In genomic region chr17:73953206-73954033, GRCh38 we compare ENCODE assay signal across 22 cellular contexts.
DNase-seq lines count a peak whose midpoint lies in the region; ATAC-seq, FAIRE-seq and TF ChIP-seq lines count a peak whose summit lies in the region.
"Had no signal": no experiment of that assay in that cellular context is flagged by ENCODE, and none has a peak within 500 bp of the region (broad histone marks: within the 10 kb centered on the region; RNA-seq: fewer than 3 reads in every experiment).

No MANE protein-coding gene starts in this region.

- TF ChIP-seq CTCF in K562 (IDR thresholded peaks at IDR 0.05 in 2 of 3, conservative IDR thresholded peaks at IDR 0.05 in 1 of 3; ENCODE audit: insufficient read depth in 2 of 3, low read depth in 1 of 3, low read length in 3 of 3) (no peak), Calu3 (IDR thresholded peaks at IDR 0.05; ENCODE audit: unreplicated experiment) (no peak)

- peaks cover 0 to 11% of the 10 kb centered on the region in 2 experiments; a peak in 1 of 5 replicates for H3K4me1 ChIP-seq in K562 (replicated peaks in 1 of 2; ENCODE audit: control insufficient read depth in 2 of 2, insufficient read depth in 2 of 2, low read length in 2 of 2)

- H4K20me1 ChIP-seq in K562 (replicated peaks; ENCODE audit: control insufficient read depth, insufficient read depth, low read length) = no peaks in the 10 kb centered on the region

- H3K27ac Mint-ChIP-seq in stimulated activated naive CD8-positive, alpha-beta T cell treated with anti-CD3 and anti-CD28 coated beads, Interleukin-15, amount 100 ng/mL, for 72 hours = no peak overlapping the region
- H3K27ac Mint-ChIP-seq in Calu3 (ENCODE audit: unreplicated experiment) = no peak overlapping the region
- H3K27ac Mint-ChIP-seq: activated naive CD8-positive, alpha-beta T cell treated with anti-CD3 and anti-CD28 coated beads, Interleukin-2, amount 50 U/mL, for 24 hours; activated T-helper 17 cell treated with anti-CD3 and anti-CD28 coated beads, Interleukin-2, amount 50 U/mL, for 72 hours; nephron progenitor cell; T-helper 2 cell treated with Interferon-gamma antibody and Interleukin-4, amounts not matched to agents 5 μg/mL and 100 μg/mL, for 36 hours had no signal

- peak; percentile 46 for FAIRE-seq in K562 (lab: Jason Lieb, UNC)
- FAIRE-seq: keratinocyte had no signal

- 21% methylated on average over 12 of the region's 12 CpGs for WGBS in K562 (ENCODE audit: insufficient coverage, low coverage, missing lambda C conversion rate)

- CTCF ChIA-PET in K562 (lab: Yijun Ruan, JAX; ENCODE audit: low intra/inter-chr PET ratio) (no interaction called here), Calu3 (lab: Charles Lee) (no interaction called here)

- H2AFZ ChIP-seq in K562 (ENCODE audit: low read depth, low read length) = no peak overlapping the region
- H2AFZ ChIP-seq: PC-9 had no signal

- BruUV-seq in K562 (replicated peaks; lab: Mats Ljungman, UMichigan) (no TSS peak), Calu3 (replicated peaks; lab: Mats Ljungman, UMichigan) (no TSS peak)

- H3K27me3 Mint-ChIP-seq in stimulated activated naive CD8-positive, alpha-beta T cell treated with anti-CD3 and anti-CD28 coated beads, Interleukin-15, amount 100 ng/mL, for 72 hours = peaks cover 14% of the 10 kb centered on the region
- H3K27me3 Mint-ChIP-seq in Calu3 (ENCODE audit: unreplicated experiment) = no peaks in the 10 kb centered on the region

- H3K4me1 Mint-ChIP-seq in stimulated activated naive CD8-positive, alpha-beta T cell treated with anti-CD3 and anti-CD28 coated beads, Interleukin-15, amount 100 ng/mL, for 72 hours = no peaks in the 10 kb centered on the region
- H3K4me1 Mint-ChIP-seq in Calu3 (ENCODE audit: low read depth, unreplicated experiment) = no peaks in the 10 kb centered on the region
- H3K4me1 Mint-ChIP-seq: activated T-helper 17 cell treated with anti-CD3 and anti-CD28 coated beads, Interleukin-2, amount 50 U/mL, for 72 hours had no signal

- TF ChIP-seq EP300 in K562 (IDR thresholded peaks at IDR 0.05; ENCODE audit: low read length) = no peak

- H3K9me1 ChIP-seq in K562 (ENCODE audit: control insufficient read depth, insufficient read depth, low read length) = peaks cover 5% of the 10 kb centered on the region

- no peak for DNase-seq in stimulated activated naive CD8-positive, alpha-beta T cell treated with anti-CD3 and anti-CD28 coated beads, Interleukin-15, amount 100 ng/mL, for 72 hours
- DNase-seq in stimulated activated naive CD8-positive, alpha-beta T cell treated with anti-CD3 and anti-CD28 coated beads, Interleukin-15, Interleukin-2, amounts not matched to agents 100 U/mL and 50 U/mL, for 24 hours = no peak
- DNase-seq in K562 (ENCODE audit: extremely low read depth in 1 of 4, low spot score in 3 of 4) (no peak), islet precursor cell (peak; percentile 20), NOMO-1 (lab: John Stamatoyannopoulos, UW; ENCODE audit: unreplicated experiment in 2 of 2) (no peak), Calu3 (no peak), H4 (ENCODE audit: low spot score) (no peak)
- no peak for DNase-seq in activated T-cell treated with anti-CD3 and anti-CD28 coated beads, Interleukin-2, amount 50 U/mL, for 48 hours
- DNase-seq: DND-41, HCEC 1CT, Kasumi-1, NCI-H1105, NCI-H748 treated with DMSO at 0.1 percent for 48 hours, PC-9 had no signal

- no peak overlapping the region for H3K9ac ChIP-seq in K562 (ENCODE audit: insufficient read depth in 1 of 2, low read depth in 2 of 2, low read length in 2 of 2)

- no peak overlapping the region for H3K4me3 ChIP-seq in K562
- H3K4me3 ChIP-seq: PC-9, thyroid gland had no signal

- TF ChIP-seq RAD21 in K562 (CRISPR knock-in tag; conservative IDR thresholded peaks at IDR 0.05 in 1 of 2, IDR thresholded peaks at IDR 0.05 in 1 of 2) = no peak

- no peak for TF ChIP-seq POLR2A in K562 (conservative IDR thresholded peaks at IDR 0.05)

- H3K27me3 ChIP-seq in K562 (ENCODE audit: control insufficient read depth in 2 of 2, insufficient read depth in 2 of 2, low read length in 2 of 2) = peaks cover 0 to 16% of the 10 kb centered on the region in 2 experiments; a peak in 2 of 5 replicates

- H3K36me3 ChIP-seq in K562 (ENCODE audit: control insufficient read depth, insufficient read depth, low read length) = no peaks in the 10 kb centered on the region
- H3K36me3 ChIP-seq: thyroid gland had no signal

- intact Hi-C loops in K562 (cut with micrococcal nuclease) (loop anchor here (10.0 kb wide), 1 partner anchor 299 kb away; no protein-coding TSS in a partner anchor), Calu3 (cut with micrococcal nuclease; ENCODE audit: unreplicated experiment) (no loop called here)

- ATAC-seq in stimulated activated naive CD8-positive, alpha-beta T cell treated with anti-CD3 and anti-CD28 coated beads, Interleukin-15, amount 100 ng/mL, for 72 hours = peak; percentile 11
- ATAC-seq in stimulated activated naive CD8-positive, alpha-beta T cell treated with anti-CD3 and anti-CD28 coated beads, Interleukin-15, Interleukin-2, amounts not matched to agents 100 U/mL and 50 U/mL, for 24 hours = no peak
- ATAC-seq in K562 = no peak
- ATAC-seq: esophagus mucosa had no signal

- in situ Hi-C loops in K562 (cut with MboI) = no loop called here

- H3K9me3 Mint-ChIP-seq in stimulated activated naive CD8-positive, alpha-beta T cell treated with anti-CD3 and anti-CD28 coated beads, Interleukin-15, amount 100 ng/mL, for 72 hours = no peaks in the 10 kb centered on the region
- H3K9me3 Mint-ChIP-seq in Calu3 (ENCODE audit: low read depth, unreplicated experiment) = no peaks in the 10 kb centered on the region
- H3K9me3 Mint-ChIP-seq: activated naive CD8-positive, alpha-beta T cell treated with anti-CD3 and anti-CD28 coated beads, Interleukin-2, amount 50 U/mL, for 24 hours; activated T-helper 17 cell treated with anti-CD3 and anti-CD28 coated beads, Interleukin-2, amount 50 U/mL, for 72 hours; CD8-positive, alpha-beta memory T cell; nephron progenitor cell; T-helper 2 cell treated with Interferon-gamma antibody and Interleukin-4, amounts not matched to agents 5 μg/mL and 100 μg/mL, for 36 hours had no signal

- H3K9me3 ChIP-seq in K562 (replicated peaks; ENCODE audit: control insufficient read depth, insufficient read depth, low read depth, low read length) = no peaks in the 10 kb centered on the region
- H3K9me3 ChIP-seq: thyroid gland had no signal

- H3K4me3 Mint-ChIP-seq in stimulated activated naive CD8-positive, alpha-beta T cell treated with anti-CD3 and anti-CD28 coated beads, Interleukin-15, amount 100 ng/mL, for 72 hours = no peak overlapping the region
- no peak overlapping the region for H3K4me3 Mint-ChIP-seq in Calu3 (ENCODE audit: low read depth, unreplicated experiment)
- H3K4me3 Mint-ChIP-seq: activated naive CD8-positive, alpha-beta T cell treated with anti-CD3 and anti-CD28 coated beads, Interleukin-2, amount 50 U/mL, for 24 hours; activated T-helper 17 cell treated with anti-CD3 and anti-CD28 coated beads, Interleukin-2, amount 50 U/mL, for 72 hours; CD8-positive, alpha-beta memory T cell; T-helper 2 cell treated with Interferon-gamma antibody and Interleukin-4, amounts not matched to agents 5 μg/mL and 100 μg/mL, for 36 hours had no signal

- POLR2A ChIA-PET in K562 (lab: Yijun Ruan, JAX) = no interaction called here

- no peaks in the 10 kb centered on the region for H3K36me3 Mint-ChIP-seq in Calu3 (ENCODE audit: insufficient read depth, unreplicated experiment)
- H3K36me3 Mint-ChIP-seq: CD8-positive, alpha-beta memory T cell had no signal

- H3K4me2 ChIP-seq in K562 (ENCODE audit: insufficient read depth, low read length) = no peak overlapping the region
- H3K4me2 ChIP-seq: PC-9 had no signal

- no peak overlapping the region for H3K27ac ChIP-seq in K562 (ENCODE audit: extremely low read depth, low read depth, low read length)
- H3K27ac ChIP-seq: PC-9, thyroid gland had no signal

- no peaks in the 10 kb centered on the region for H3K79me2 ChIP-seq in K562 (ENCODE audit: control insufficient read depth, insufficient read depth, low read length)

TF ChIP-seq in K562, 482 proteins besides CTCF, POLR2A, EP300 and RAD21:
- TF ChIP-seq ZNF217 (CRISPR knock-in tag; IDR thresholded peaks at IDR 0.05) (no peak), KDM1A (IDR thresholded peaks at IDR 0.05) (peak in 1 of 2 experiments; percentile 41; a peak in 2 of 4 replicates), CREB3 (tag; conservative IDR thresholded peaks at IDR 0.05; ENCODE audit: low read depth) (no peak)
